8 cellular contexts compared by ENCODE assay signal in the genomic region with DNA sequence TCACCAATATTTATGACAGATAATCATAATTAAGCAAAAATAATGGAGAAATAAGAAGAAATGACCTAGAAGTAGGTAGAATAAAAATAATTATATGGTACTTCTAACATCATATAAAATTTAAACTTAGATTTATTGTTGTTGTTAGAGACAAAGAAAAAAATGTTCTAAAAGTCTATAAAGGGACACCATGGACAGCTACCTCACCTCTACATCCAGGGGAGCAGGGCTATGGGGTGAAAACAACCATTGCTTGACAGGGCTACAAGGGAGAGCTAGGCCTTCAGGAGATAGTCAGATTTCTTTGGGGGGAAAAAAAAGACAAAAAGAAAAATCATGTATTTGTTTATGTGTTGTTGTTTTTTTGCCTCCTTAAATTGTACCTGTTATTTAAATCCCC.
"Had no signal": no experiment of that assay in that cellular context is flagged by ENCODE, and none has a peak within 500 bp of the region (broad histone marks: within the 10 kb centered on the region; RNA-seq: fewer than 3 reads in every experiment).

No MANE protein-coding gene starts in this region.

- DNase-seq: GDM1, GF-D8 had no signal

- FAIRE-seq: G401.6, GM12878, GM12891, GM12892, GM18507, GM19239 had no signal

- H3K4me3 ChIP-seq: GM12878 had no signal

- ATAC-seq: GM12878 had no signal
